In the genomic region with DNA sequence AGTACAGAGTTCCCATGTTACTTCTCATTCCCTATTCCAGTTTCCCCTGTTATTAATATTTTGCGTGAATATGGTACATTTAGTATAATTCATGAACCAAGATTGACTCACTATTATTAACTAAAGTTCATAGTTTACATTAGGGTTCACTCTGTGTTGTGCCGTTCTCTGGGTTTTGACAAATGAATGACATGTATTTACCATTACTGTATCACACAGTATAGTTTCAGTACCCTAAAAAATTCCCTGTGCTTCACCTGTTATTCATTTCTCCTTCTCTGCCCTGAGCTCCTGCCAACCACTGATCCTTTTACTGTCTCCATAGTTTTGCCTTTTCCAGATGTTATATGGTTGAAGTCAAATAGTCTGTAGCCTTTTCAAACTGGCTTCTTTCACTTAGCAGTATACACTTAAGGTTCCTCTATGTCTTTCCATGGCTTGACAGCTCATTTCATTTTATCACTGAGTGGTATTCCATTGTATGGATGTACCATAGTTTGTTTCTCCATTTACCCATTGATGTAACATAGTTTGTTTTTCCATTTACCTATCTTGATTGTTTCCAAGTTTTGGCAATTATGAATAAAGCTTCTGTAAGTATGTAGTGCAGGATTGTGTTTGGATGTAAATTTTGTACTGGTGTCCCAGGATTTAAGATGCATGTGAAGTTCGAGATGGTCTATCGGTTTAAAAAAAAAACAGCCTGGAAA, we compare ENCODE assay signal across 1 cellular context.
TF ChIP-seq lines count a peak whose summit lies in the region.

No MANE protein-coding gene starts in this region.

TF ChIP-seq in SK-N-SH, 30 proteins besides CTCF, POLR2A, EP300 and RAD21:
- no peak for TF ChIP-seq PBX3 (IDR thresholded peaks at IDR 0.05)
- TF ChIP-seq TCF12 (IDR thresholded peaks at IDR 0.05) = no peak
- TF ChIP-seq RFX5 (IDR thresholded peaks at IDR 0.05; ENCODE audit: low read length) = no peak
- TF ChIP-seq RXRA (IDR thresholded peaks at IDR 0.05; ENCODE audit: borderline replicate concordance, low read depth) = no peak
- TF ChIP-seq SMC3 (IDR thresholded peaks at IDR 0.05; ENCODE audit: low read depth, low read length) = no peak
- no peak for TF ChIP-seq TEAD4 (IDR thresholded peaks at IDR 0.05; ENCODE audit: borderline replicate concordance, insufficient read depth)
- no peak for TF ChIP-seq GABPA (IDR thresholded peaks at IDR 0.05; ENCODE audit: low read depth)
- TF ChIP-seq SIN3A (IDR thresholded peaks at IDR 0.05; ENCODE audit: borderline replicate concordance, low read depth, low read length) = no peak
- no peak for TF ChIP-seq YY1 (IDR thresholded peaks at IDR 0.05; ENCODE audit: low read depth)
TF ChIP-seq in SK-N-SH: peak in this region for 0.
